23 cellular contexts compared by ENCODE assay signal in the genomic region with DNA sequence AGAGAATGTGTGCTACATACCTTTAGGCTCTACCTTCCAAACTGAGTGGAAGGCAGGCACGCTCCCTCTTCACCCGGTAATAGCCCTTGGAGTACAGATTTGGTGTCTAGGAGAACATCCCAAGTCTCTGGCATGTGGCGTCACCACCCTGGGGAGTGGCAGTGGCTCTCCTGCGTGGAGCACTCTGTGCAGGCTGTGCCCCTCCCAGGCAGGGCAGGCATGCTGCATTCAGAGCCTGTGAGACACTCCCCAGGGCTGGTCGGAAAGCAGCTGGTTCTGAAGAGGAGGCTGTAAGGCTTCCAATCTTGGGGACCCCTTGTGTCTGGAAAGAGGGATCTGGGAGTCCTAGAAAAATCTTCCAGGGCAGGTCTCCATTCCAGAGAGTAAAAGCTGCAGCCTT.
"Had no signal": no experiment of that assay in that cellular context is flagged by ENCODE, and none has a peak within 500 bp of the region (broad histone marks: within the 10 kb centered on the region; RNA-seq: fewer than 3 reads in every experiment).

No MANE protein-coding gene starts in this region.

- H3K27me3 ChIP-seq: hepatocyte, thyroid gland, uterus had no signal

- H3K27ac ChIP-seq: esophagus muscularis mucosa, hepatocyte, thyroid gland, uterus had no signal

- H3K36me3 ChIP-seq: esophagus muscularis mucosa, thyroid gland, uterus had no signal

- FAIRE-seq: frontal cortex had no signal

- DNase-seq: activated B cell treated with CpG ODN at 0.5 μM for 24 hours; activated CD4-positive, alpha-beta memory T cell treated with anti-CD3 and anti-CD28 coated beads, Interleukin-2, amount 10 ng/mL, durations not matched to agents 7 days and 5 days; activated CD4-positive, alpha-beta T cell treated with anti-CD3 and anti-CD28 coated beads for 4 hours; activated CD8-positive, alpha-beta memory T cell treated with anti-CD3 and anti-CD28 coated beads, Interleukin-2, amount 10 ng/mL, durations not matched to agents 7 days and 5 days; activated gamma-delta T cell; anterior cingulate cortex; caudate nucleus; glutamatergic neuron; immature natural killer cell; kidney glomerular epithelial cell; left ventricle myocardium superior; mammary epithelial cell; naive B cell; stimulated activated CD4-positive, alpha-beta T cell treated with anti-CD3 and anti-CD28 coated beads, Interleukin-2, amount 100 ng/mL, for 48 hours; stimulated activated CD8-positive, alpha-beta memory T cell treated with anti-CD3 and anti-CD28 coated beads, Interleukin-4, amount 100 ng/mL, for 48 hours; stimulated activated naive CD4-positive, alpha-beta T cell; T1000; thyroid gland; uterus had no signal

- H3K9me3 ChIP-seq: esophagus muscularis mucosa, thyroid gland, uterus had no signal

- ATAC-seq: activated CD8-positive, alpha-beta memory T cell treated with anti-CD3 and anti-CD28 coated beads, Interleukin-2, amount 10 ng/mL, durations not matched to agents 7 days and 5 days; left ventricle myocardium superior; sciatic nerve had no signal

- H3K4me1 ChIP-seq: esophagus muscularis mucosa, thyroid gland, uterus had no signal

- H3K4me3 ChIP-seq: esophagus muscularis mucosa, hepatocyte, thyroid gland, uterus had no signal
